Comparison of ENCODE assay signal across 8 cellular contexts in the genomic region with DNA sequence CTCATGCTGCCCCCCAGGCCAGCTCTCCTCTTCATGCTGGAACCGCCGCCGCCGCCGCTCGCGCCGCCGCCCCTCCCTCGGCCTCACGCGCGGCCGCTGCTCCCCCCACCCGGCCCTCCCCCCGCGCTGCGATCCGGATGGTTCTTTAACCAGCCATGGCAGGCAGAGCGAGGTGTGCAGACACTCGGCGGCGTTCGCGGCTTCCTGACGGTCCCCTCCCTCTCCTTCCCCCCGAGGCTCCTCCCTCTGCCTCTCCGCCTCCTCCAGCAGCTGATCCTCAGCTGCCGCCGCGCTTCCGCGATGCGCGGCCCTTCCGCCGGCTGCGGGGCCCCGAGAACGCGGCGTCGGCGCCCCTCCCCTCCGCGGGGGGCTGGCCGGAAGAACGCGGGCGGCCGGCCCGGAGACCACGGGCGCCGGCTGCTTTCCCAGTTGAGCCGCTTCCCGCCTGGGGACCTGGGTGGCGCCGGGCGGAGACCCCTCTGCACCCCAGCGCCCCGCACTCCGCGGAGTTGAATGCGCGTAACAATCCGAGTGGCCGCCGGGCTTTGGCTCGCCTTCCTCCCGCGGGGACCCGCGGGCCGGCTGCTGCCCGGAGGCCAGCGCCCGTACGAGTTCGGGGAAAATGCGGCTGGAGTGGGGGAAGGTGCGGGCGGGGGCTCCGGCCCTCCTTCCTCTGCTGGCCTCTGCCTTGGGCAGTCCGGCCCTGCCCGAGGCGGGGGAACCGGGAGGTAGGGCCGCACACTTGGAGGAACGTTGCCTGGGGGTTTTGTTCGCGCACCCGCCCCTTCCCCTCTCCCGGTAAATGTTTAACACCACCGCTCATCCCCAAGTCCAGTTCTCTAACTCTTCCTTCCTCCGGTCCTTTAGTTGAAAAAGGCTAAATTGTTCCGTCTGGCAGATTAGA. TPM values are rescaled to one million over a fixed set of nuclear protein-coding genes. Genes with fewer than 3 reads are reported as not detected.
A peak's percentile ranks its signal among the peaks of the same experiment; 100 is the strongest.
DNase-seq lines count a peak whose midpoint lies in the region; ATAC-seq and TF ChIP-seq lines count a peak whose summit lies in the region.

A gene with protein sequence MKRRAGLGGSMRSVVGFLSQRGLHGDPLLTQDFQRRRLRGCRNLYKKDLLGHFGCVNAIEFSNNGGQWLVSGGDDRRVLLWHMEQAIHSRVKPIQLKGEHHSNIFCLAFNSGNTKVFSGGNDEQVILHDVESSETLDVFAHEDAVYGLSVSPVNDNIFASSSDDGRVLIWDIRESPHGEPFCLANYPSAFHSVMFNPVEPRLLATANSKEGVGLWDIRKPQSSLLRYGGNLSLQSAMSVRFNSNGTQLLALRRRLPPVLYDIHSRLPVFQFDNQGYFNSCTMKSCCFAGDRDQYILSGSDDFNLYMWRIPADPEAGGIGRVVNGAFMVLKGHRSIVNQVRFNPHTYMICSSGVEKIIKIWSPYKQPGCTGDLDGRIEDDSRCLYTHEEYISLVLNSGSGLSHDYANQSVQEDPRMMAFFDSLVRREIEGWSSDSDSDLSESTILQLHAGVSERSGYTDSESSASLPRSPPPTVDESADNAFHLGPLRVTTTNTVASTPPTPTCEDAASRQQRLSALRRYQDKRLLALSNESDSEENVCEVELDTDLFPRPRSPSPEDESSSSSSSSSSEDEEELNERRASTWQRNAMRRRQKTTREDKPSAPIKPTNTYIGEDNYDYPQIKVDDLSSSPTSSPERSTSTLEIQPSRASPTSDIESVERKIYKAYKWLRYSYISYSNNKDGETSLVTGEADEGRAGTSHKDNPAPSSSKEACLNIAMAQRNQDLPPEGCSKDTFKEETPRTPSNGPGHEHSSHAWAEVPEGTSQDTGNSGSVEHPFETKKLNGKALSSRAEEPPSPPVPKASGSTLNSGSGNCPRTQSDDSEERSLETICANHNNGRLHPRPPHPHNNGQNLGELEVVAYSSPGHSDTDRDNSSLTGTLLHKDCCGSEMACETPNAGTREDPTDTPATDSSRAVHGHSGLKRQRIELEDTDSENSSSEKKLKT (minus strand): TSS at position 176 of the 904 bp plus-strand sequence. CDS start 141 bp downstream, at position 35.

- H3K4me3 ChIP-seq in GM08714 (ENCODE audit: low read length), result peak within 1 kb of the TSS; percentile 88

- peak; percentile 88 for DNase-seq in NCI-H1105 (lab: John Stamatoyannopoulos, UW)
- DNase-seq in SKM-1 (lab: John Stamatoyannopoulos, UW; ENCODE audit: unreplicated experiment), result peak; percentile 47
- DNase-seq in activated naive CD4-positive, alpha-beta T cell treated with anti-CD3 and anti-CD28 coated beads, Interleukin-2, amount 50 U/mL, for 72 hours (ENCODE audit: low spot score in 2 of 2), result peak; percentile 87 to 88
- DNase-seq in glomerular endothelial cell (ENCODE audit: extremely low read depth, low read depth, low spot score), result no peak
- peak; percentile 67 for DNase-seq in omental fat pad (ENCODE audit: low spot score)

- H3K36me3 Mint-ChIP-seq in activated naive CD4-positive, alpha-beta T cell treated with anti-CD3 and anti-CD28 coated beads, Interleukin-2, amount 50 U/mL, for 72 hours, result peaks cover 7 to 25% of the 10 kb centered on the region in 2 donors

- ATAC-seq in HG02588 (IDR thresholded peaks at IDR 0.05; ENCODE audit: unreplicated experiment), result peak; percentile 85
- ATAC-seq in activated naive CD4-positive, alpha-beta T cell treated with anti-CD3 and anti-CD28 coated beads, Interleukin-2, amount 50 U/mL, for 72 hours, result peak; percentile 95
- ATAC-seq in omental fat pad (ENCODE audit: low FRiP score), result peak; percentile 91

- TF ChIP-seq CTCF in omental fat pad (IDR thresholded peaks at IDR 0.05), result peak in 1 of 3 donors; percentile 20

- peak within 1 kb of the TSS; percentile 63 for H3K27ac ChIP-seq in temporal lobe (ENCODE audit: low read depth, low read length)

- H3K27ac Mint-ChIP-seq in activated naive CD4-positive, alpha-beta T cell treated with anti-CD3 and anti-CD28 coated beads, Interleukin-2, amount 50 U/mL, for 72 hours, result peak within 1 kb of the TSS; percentile 92 to 96

- no peaks in the 10 kb centered on the region for H3K9me3 Mint-ChIP-seq in activated naive CD4-positive, alpha-beta T cell treated with anti-CD3 and anti-CD28 coated beads, Interleukin-2, amount 50 U/mL, for 72 hours

RNA-seq across cellular contexts. Expression of the gene that starts here (rescaled TPM):
- total RNA-seq in activated naive CD4-positive, alpha-beta T cell treated with anti-CD3 and anti-CD28 coated beads, Interleukin-2, amount 50 U/mL, for 72 hours, result 10 to 100 TPM; 37.2 to 41.5 TPM
- total RNA-seq in glomerular endothelial cell, result 20.3 and 37.4 TPM in 2 replicates
- 10 to 100 TPM; 30.4 to 58.1 (median 38.0) TPM for total RNA-seq in omental fat pad
- total RNA-seq in temporal lobe, result 32.7 TPM
